Comparison of ENCODE assay signal across 16 cellular contexts in the genomic region with DNA sequence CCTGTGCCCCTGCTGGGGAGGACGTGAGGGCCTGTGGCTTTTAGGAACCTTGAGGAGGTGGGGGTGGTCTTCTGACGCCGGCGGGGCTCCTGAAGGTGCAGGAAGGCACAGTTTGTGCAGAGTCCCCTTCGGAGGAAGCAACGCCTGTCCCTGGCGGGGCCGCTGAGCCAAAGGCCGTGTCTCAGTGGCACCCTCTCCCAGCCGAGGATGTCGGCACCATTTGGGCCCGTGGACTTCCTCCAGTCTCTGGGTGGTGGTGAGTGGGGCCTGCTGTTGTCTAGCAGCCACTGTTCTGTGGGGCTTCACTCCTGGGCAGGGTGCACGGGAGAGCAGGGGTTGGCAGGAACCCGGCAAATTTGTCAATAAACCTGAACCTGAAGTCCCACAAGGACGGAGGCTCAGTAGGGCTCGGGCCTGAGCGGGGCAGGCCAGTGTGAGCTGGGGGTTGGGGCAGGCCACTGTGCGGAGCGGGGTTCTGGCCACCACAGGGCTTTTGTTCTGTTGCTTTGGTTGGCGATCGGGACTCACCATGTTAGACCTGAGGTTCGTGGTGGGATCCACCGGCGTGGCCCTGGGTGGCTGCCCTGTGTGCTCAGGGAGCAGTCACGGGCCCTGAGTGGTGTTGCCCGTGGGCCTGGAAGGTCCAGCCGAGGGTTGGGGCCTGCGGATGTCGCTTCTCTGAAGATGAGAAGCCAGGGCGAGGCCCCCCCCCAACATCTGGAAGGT.
DNase-seq lines count a peak whose midpoint lies in the region; ATAC-seq and TF ChIP-seq lines count a peak whose summit lies in the region.
"Had no signal": no experiment of that assay in that cellular context is flagged by ENCODE, and none has a peak within 500 bp of the region (broad histone marks: within the 10 kb centered on the region; RNA-seq: fewer than 3 reads in every experiment).

No MANE protein-coding gene starts in this region.

- peak overlapping the region; percentile 66 to 98 (median 90); a peak in 21 of 22 replicates for H3K27ac ChIP-seq in BLaER1 treated with 17β-estradiol and CSF1 and Interleukin-3, amounts not matched to agents 10 nM and 100 nM
- H3K27ac ChIP-seq in HEK293 (ENCODE audit: extremely low read depth, low read depth, low read length), result no peak overlapping the region
- H3K27ac ChIP-seq in esophagus muscularis mucosa (replicated peaks in 1 of 4), result peak overlapping the region; percentile 1 to 88 (median 58)
- H3K27ac ChIP-seq in neuronal stem cell (replicated peaks; ENCODE audit: low read length), result no peak overlapping the region
- no peak overlapping the region for H3K27ac ChIP-seq in left lung
- H3K27ac ChIP-seq: testis had no signal

- H2BK15ac ChIP-seq in neuronal stem cell (ENCODE audit: low read length), result no peak overlapping the region

- H2AFZ ChIP-seq in neuronal stem cell (ENCODE audit: low read length), result no peak overlapping the region

- H3K23ac ChIP-seq in neuronal stem cell (ENCODE audit: low read depth, low read length, poor library complexity), result peak overlapping the region; percentile 81

- DNase-seq in esophagus muscularis mucosa (ENCODE audit: extremely low spot score), result no peak
- no peak for DNase-seq in neuronal stem cell (ENCODE audit: low spot score)
- DNase-seq in cortex of kidney (lab: John Stamatoyannopoulos, UW), result no peak
- no peak for DNase-seq in HPDE6-E6E7 (ENCODE audit: extremely low spot score)
- DNase-seq in left lung, result no peak
- DNase-seq: activated naive CD8-positive, alpha-beta T cell treated with anti-CD3 and anti-CD28 coated beads, Interleukin-2, amount 50 U/mL, for 24 hours; effector CD4-positive, alpha-beta T cell; kidney glomerular epithelial cell; NCI-H2081; NCI-H526; SIG-M5; stimulated activated CD4-positive, alpha-beta T cell treated with anti-CD3 and anti-CD28 coated beads, Interleukin-4, amount 100 ng/mL, for 24 hours; testis had no signal

- intact Hi-C loops in esophagus muscularis mucosa (cut with DNase I) (loop anchor here (5.0 kb wide), 1 partner anchor 51 kb away; no protein-coding TSS in a partner anchor), left lung (cut with DNase I) (no loop called here)

- peaks cover 0 to 47% (median 7%) of the 10 kb centered on the region in 11 experiments; a peak in 10 of 22 replicates for H3K36me3 ChIP-seq in BLaER1 treated with 17β-estradiol and CSF1 and Interleukin-3, amounts not matched to agents 10 nM and 100 nM
- H3K36me3 ChIP-seq in HEK293 (ENCODE audit: control insufficient read depth in 2 of 2, insufficient read depth in 1 of 2, low read length in 2 of 2), result peaks cover 0 to 38% of the 10 kb centered on the region in 2 experiments; a peak in 1 of 3 replicates
- H3K36me3 ChIP-seq in esophagus muscularis mucosa, result peaks cover 0 to 4% (median 0%) of the 10 kb centered on the region in 4 donors
- H3K36me3 ChIP-seq in neuronal stem cell (replicated peaks in 1 of 2; ENCODE audit: control insufficient read depth in 2 of 2, insufficient read depth in 2 of 2, low read length in 2 of 2), result peaks cover 0 to 26% of the 10 kb centered on the region in 2 donors
- peaks cover 0 to 10% of the 10 kb centered on the region in 2 donors for H3K36me3 ChIP-seq in left lung

- H4K8ac ChIP-seq in neuronal stem cell (ENCODE audit: low read depth, low read length), result no peak overlapping the region

- H3K79me1 ChIP-seq in neuronal stem cell (ENCODE audit: low read depth, low read length), result peaks cover 41% of the 10 kb centered on the region

- peak overlapping the region; percentile 70 to 89 (median 81); a peak in 19 of 22 replicates for H3K9ac ChIP-seq in BLaER1 treated with 17β-estradiol and CSF1 and Interleukin-3, amounts not matched to agents 10 nM and 100 nM
- H3K9ac ChIP-seq in neuronal stem cell (ENCODE audit: low read depth, low read length, poor library complexity), result peak overlapping the region; percentile 31

- peak overlapping the region; percentile 98 for H3K14ac ChIP-seq in neuronal stem cell (ENCODE audit: low read length)

- peaks cover 71 to 96% (median 81%) of the 10 kb centered on the region in 11 experiments for H4K20me1 ChIP-seq in BLaER1 treated with 17β-estradiol and CSF1 and Interleukin-3, amounts not matched to agents 10 nM and 100 nM

- TF ChIP-seq POLR2A in esophagus muscularis mucosa (IDR thresholded peaks at IDR 0.05; ENCODE audit: low read depth), result no peak

- H3K9me3 ChIP-seq in BLaER1 treated with 17β-estradiol and CSF1 and Interleukin-3, amounts not matched to agents 10 nM and 100 nM (replicated peaks in 1 of 11), result no peaks in the 10 kb centered on the region
- H3K9me3 ChIP-seq in HEK293 (ENCODE audit: control insufficient read depth, insufficient read depth, low read depth, low read length) (no peaks in the 10 kb centered on the region), esophagus muscularis mucosa (no peaks in the 10 kb centered on the region), neuronal stem cell (replicated peaks in 1 of 2; ENCODE audit: control insufficient read depth in 2 of 2, insufficient read depth in 1 of 2, low read depth in 1 of 2, low read length in 2 of 2) (peaks cover 0 to under 1% of the 10 kb centered on the region in 2 donors), left lung (no peaks in the 10 kb centered on the region)
- H3K9me3 ChIP-seq: testis had no signal

- 77% methylated on average over 24 of the region's 30 CpGs for WGBS in esophagus muscularis mucosa
- WGBS in neuronal stem cell (ENCODE audit: extremely low coverage in 2 of 2, insufficient read length in 2 of 2, insufficient replicate concordance in 1 of 2), 2 donors, result no CpG with 5 or more reads among the region's 30 CpGs

- peaks cover 0 to 61% (median 26%) of the 10 kb centered on the region in 11 experiments; a peak in 14 of 22 replicates for H3K27me3 ChIP-seq in BLaER1 treated with 17β-estradiol and CSF1 and Interleukin-3, amounts not matched to agents 10 nM and 100 nM
- H3K27me3 ChIP-seq in esophagus muscularis mucosa (no peaks in the 10 kb centered on the region), neuronal stem cell (ENCODE audit: control insufficient read depth in 3 of 3, insufficient read depth in 3 of 3, low read depth in 1 of 3, low read length in 3 of 3) (no peaks in the 10 kb centered on the region), left lung (no peaks in the 10 kb centered on the region)
- H3K27me3 ChIP-seq: testis had no signal

- peak overlapping the region; percentile 52 for H3K18ac ChIP-seq in neuronal stem cell (ENCODE audit: low read length)

- CTCF ChIA-PET in HEK293 (lab: Yijun Ruan, JAX), result interaction anchor here (1.2 kb wide), 1 partner anchor 119 kb away, joined by 3 read pairs; no protein-coding TSS in a partner anchor

- H2AK5ac ChIP-seq in neuronal stem cell (ENCODE audit: low read depth, low read length), result peak overlapping the region; percentile 62

- no peak overlapping the region for H2BK120ac ChIP-seq in neuronal stem cell (ENCODE audit: low read depth, low read length)

- no peak overlapping the region for H2BK12ac ChIP-seq in neuronal stem cell (ENCODE audit: low read length)

- H3K4ac ChIP-seq in neuronal stem cell (ENCODE audit: low read length), result peak overlapping the region; percentile 70

- TF ChIP-seq CTCF in HEK293 (tag by site-specific recombination; IDR thresholded peaks at IDR 0.05) (no peak), esophagus muscularis mucosa (IDR thresholded peaks at IDR 0.05) (no peak), left lung (IDR thresholded peaks at IDR 0.05) (no peak)

- peak overlapping the region; percentile 70 for H2BK5ac ChIP-seq in neuronal stem cell (ENCODE audit: low read length)

- peak overlapping the region; percentile 87 to 100 (median 97) for H3K4me2 ChIP-seq in BLaER1 treated with 17β-estradiol and CSF1 and Interleukin-3, amounts not matched to agents 10 nM and 100 nM
- H3K4me2 ChIP-seq in neuronal stem cell (ENCODE audit: insufficient read depth, low read length, poor library complexity, severe bottlenecking), result no peak overlapping the region

- peaks cover 70 to 98% (median 96%) of the 10 kb centered on the region in 10 experiments for H3K4me1 ChIP-seq in BLaER1 treated with 17β-estradiol and CSF1 and Interleukin-3, amounts not matched to agents 10 nM and 100 nM
- H3K4me1 ChIP-seq in HEK293 (ENCODE audit: control insufficient read depth, insufficient read depth, low read length), result peaks cover 22% of the 10 kb centered on the region
- H3K4me1 ChIP-seq in esophagus muscularis mucosa, result peaks cover 77 to 100% (median 100%) of the 10 kb centered on the region in 4 donors
- H3K4me1 ChIP-seq in neuronal stem cell (ENCODE audit: control insufficient read depth in 2 of 2, insufficient read depth in 1 of 2, low read depth in 1 of 2, low read length in 2 of 2), result peaks cover 5 to 28% of the 10 kb centered on the region in 2 donors
- H3K4me1 ChIP-seq in left lung, result peaks cover 36 to 75% of the 10 kb centered on the region in 2 donors

- H3K4me3 ChIP-seq in BLaER1 treated with 17β-estradiol and CSF1 and Interleukin-3, amounts not matched to agents 10 nM and 100 nM, result peak overlapping the region in 7 of 10 experiments; percentile 9 to 64 (median 46); a peak in 8 of 20 replicates
- H3K4me3 ChIP-seq in HEK293 (ENCODE audit: low read depth, low read length) (no peak overlapping the region), esophagus muscularis mucosa (no peak overlapping the region), neuronal stem cell (ENCODE audit: low read length in 2 of 2) (no peak overlapping the region), left lung (no peak overlapping the region)
- H3K4me3 ChIP-seq: testis had no signal

- POLR2A ChIA-PET in HEK293 (lab: Yijun Ruan, JAX), result no interaction called here

- ATAC-seq in GM18498 (IDR thresholded peaks at IDR 0.05; ENCODE audit: unreplicated experiment) (no peak), left lung (no peak)
- ATAC-seq: activated naive CD8-positive, alpha-beta T cell treated with anti-CD3 and anti-CD28 coated beads, Interleukin-2, amount 50 U/mL, for 24 hours had no signal

- no peak overlapping the region for H4K91ac ChIP-seq in neuronal stem cell (ENCODE audit: low read depth, low read length, poor library complexity)

- no peak for TF ChIP-seq EP300 in esophagus muscularis mucosa (IDR thresholded peaks at IDR 0.05)

TF ChIP-seq in HEK293, 187 proteins besides CTCF, POLR2A, EP300 and RAD21:
- TF ChIP-seq GLIS2 (tag by site-specific recombination; IDR thresholded peaks at IDR 0.05) (peak; percentile 43; the same call in 1 of the 2 replicates), ZNF600 (tag by site-specific recombination; IDR thresholded peaks at IDR 0.05) (0 out of 2 replicates have a peak, but pooled peaks have one; percentile 42), ZNF624 (tag by site-specific recombination; IDR thresholded peaks at IDR 0.05) (no peak)

Comparison
In these comparisons a context has a peak if more than half of its experiments do, and no peak if none do; other contexts are left out.
1. H3K27ac ChIP-seq: peak in BLaER1 treated with 17β-estradiol and CSF1 and Interleukin-3, amounts not matched to agents 10 nM and 100 nM (11 of 11) and esophagus muscularis mucosa (4 of 4); none in HEK293 (single experiment), neuronal stem cell (single experiment) and left lung (0 of 2).
2. H3K4me3 ChIP-seq: peak in BLaER1 treated with 17β-estradiol and CSF1 and Interleukin-3, amounts not matched to agents 10 nM and 100 nM (7 of 10); none in HEK293 (single experiment), esophagus muscularis mucosa (0 of 4), neuronal stem cell (0 of 2) and left lung (0 of 2).